Comparison of ENCODE assay signal across 7 cellular contexts in genomic region chr4:72765788-72766187, GRCh38.
DNase-seq lines count a peak whose midpoint lies in the region; ATAC-seq, FAIRE-seq and TF ChIP-seq lines count a peak whose summit lies in the region.
"Not testable (repeated sequence)": the region's sequence is repeated elsewhere in the genome, so short reads cannot be mapped to it uniquely, and the experiment has no call there.

No MANE protein-coding gene starts in this region.

- intact Hi-C loops in Right ventricle myocardium inferior (cut with DNase I); kidney (cut with DNase I); posterior vena cava (cut with DNase I); spleen (cut with DNase I; ENCODE audit: low total_unique reads); upper lobe of right lung (cut with DNase I): not testable (repeated sequence)

- TF ChIP-seq CTCF in GM06990 (IDR thresholded peaks at IDR 0.05; ENCODE audit: insufficient read depth, low read length, poor library complexity, severe bottlenecking); kidney (IDR thresholded peaks at IDR 0.05; ENCODE audit: borderline replicate concordance, extremely low read depth, insufficient read depth); spleen (IDR thresholded peaks at IDR 0.05 in 8 of 11, conservative IDR thresholded peaks at IDR 0.05 in 3 of 11); upper lobe of right lung (IDR thresholded peaks at IDR 0.05): not testable (repeated sequence)

- H3K4me3 ChIP-seq in GM06990 (replicated peaks; ENCODE audit: low read depth, low read length); kidney (ENCODE audit: low read length in 2 of 2); spleen; upper lobe of right lung: not testable (repeated sequence)

- not testable (repeated sequence) for H3K27ac ChIP-seq in kidney (ENCODE audit: low read depth in 2 of 2, low read length in 2 of 2); spleen; upper lobe of right lung

- not testable (repeated sequence) for H3K9ac ChIP-seq in kidney (ENCODE audit: low read length in 2 of 2)

- ATAC-seq in Right ventricle myocardium inferior, upper lobe of right lung: not testable (repeated sequence)

- not testable (repeated sequence) for H3K36me3 ChIP-seq in GM06990 (ENCODE audit: control insufficient read depth, insufficient read depth, low read length); kidney (ENCODE audit: control insufficient read depth in 1 of 2, insufficient read depth in 2 of 2, low read length in 2 of 2); spleen; upper lobe of right lung

- not testable (repeated sequence) for H3K27me3 ChIP-seq in GM06990 (replicated peaks; ENCODE audit: control insufficient read depth, insufficient read depth, low read length); spleen (replicated peaks in 1 of 7); upper lobe of right lung

- TF ChIP-seq POLR2A in spleen (IDR thresholded peaks at IDR 0.05), result not testable (repeated sequence)

- not testable (repeated sequence) for FAIRE-seq in kidney (lab: Jason Lieb, UNC)

- H3K4me1 ChIP-seq in kidney (ENCODE audit: control insufficient read depth in 1 of 2, insufficient read depth in 1 of 2, low read depth in 1 of 2, low read length in 2 of 2); spleen; upper lobe of right lung: not testable (repeated sequence)

- DNase-seq in GM06990 (ENCODE audit: extremely low read depth, insufficient read length), result peak; percentile 0
- DNase-seq in activated gamma-delta T cell (lab: John Stamatoyannopoulos, UW), result peak; percentile 4
- DNase-seq in Right ventricle myocardium inferior (ENCODE audit: missing footprints), result peak; percentile 50
- peak; percentile 52 for DNase-seq in kidney
- peak; percentile 43 for DNase-seq in posterior vena cava (ENCODE audit: low spot score)
- peak; percentile 54 for DNase-seq in spleen
- peak; percentile 48 for DNase-seq in upper lobe of right lung

- WGBS in spleen, 5 donors, result 77 to 100% (median 91%) methylated on average over 3 to 19 of the region's 19 CpGs

- not testable (repeated sequence) for H3K9me3 ChIP-seq in kidney (ENCODE audit: control insufficient read depth in 1 of 2, low read length in 2 of 2); spleen; upper lobe of right lung

Comparison
In these comparisons a context has a peak if more than half of its experiments do, and no peak if none do; other contexts are left out.
1. DNase-seq: peak in every context shown above with its lines; median percentile 54 in spleen; 52 in kidney; 50 in Right ventricle myocardium inferior; 48 in upper lobe of right lung; 43 in posterior vena cava; 4 in activated gamma-delta T cell; 0 in GM06990.